Comparison of ENCODE assay signal across 8 cellular contexts in genomic region chr1:183023146-183023600, GRCh38. TPM values are rescaled to one million over a fixed set of nuclear protein-coding genes. Genes with fewer than 3 reads are reported as not detected.
DNase-seq lines count a peak whose midpoint lies in the region; ATAC-seq and TF ChIP-seq lines count a peak whose summit lies in the region.

LAMC1 (plus strand) TSS chr1:183023420; CDS start chr1:183023717, 297 bp downstream.

- no peaks in the 10 kb centered on the region for H3K36me3 ChIP-seq in esophagus (ENCODE audit: control insufficient read depth in 2 of 2, insufficient read depth in 2 of 2, low read length in 1 of 2)
- H3K36me3 ChIP-seq in tibial artery, result no peaks in the 10 kb centered on the region

- H3K4me1 ChIP-seq in esophagus (ENCODE audit: control insufficient read depth in 2 of 2, insufficient read depth in 2 of 2, low read length in 1 of 2) (no peaks in the 10 kb centered on the region), mononuclear cell (ENCODE audit: insufficient read depth, low read length) (peaks cover 16% of the 10 kb centered on the region), tibial artery (peaks cover 0 to 45% (median 25%) of the 10 kb centered on the region in 4 donors)

- intact Hi-C loops in tibial artery (cut with DNase I; ENCODE audit: low total_unique reads), result loop anchor here (5.0 to 10.0 kb wide), 2 partner anchors 54 to 202 kb away; no protein-coding TSS in a partner anchor

- peak within 1 kb of the TSS; percentile 99 to 100 for H3K27ac ChIP-seq in esophagus (ENCODE audit: low read depth in 2 of 2, low read length in 1 of 2)
- peak within 1 kb of the TSS; percentile 97 to 99 for H3K27ac ChIP-seq in tibial artery

- TF ChIP-seq POLR2A in GM18505 (IDR thresholded peaks at IDR 0.05; ENCODE audit: borderline replicate concordance, extremely low read depth, insufficient read depth, insufficient read length), result peak; percentile 13

- peak within 1 kb of the TSS; percentile 75 to 89 for H3K4me3 ChIP-seq in esophagus (ENCODE audit: low read depth in 1 of 2, low read length in 2 of 2)
- peak within 1 kb of the TSS; percentile 46 for H3K4me3 ChIP-seq in mononuclear cell (ENCODE audit: low read length)
- H3K4me3 ChIP-seq in tibial artery, result peak within 1 kb of the TSS; percentile 77 to 86

- WGBS in esophagus, 2 donors, result 0 to 1% methylated on average over 21 to 55 of the region's 65 CpGs

- H3K9me3 ChIP-seq in esophagus (ENCODE audit: control insufficient read depth in 2 of 2, insufficient read depth in 1 of 2, low read depth in 1 of 2, low read length in 1 of 2) (no peaks in the 10 kb centered on the region), mononuclear cell (ENCODE audit: low read depth, low read length) (no peaks in the 10 kb centered on the region), tibial artery (no peaks in the 10 kb centered on the region)

- no peaks in the 10 kb centered on the region for H3K27me3 ChIP-seq in esophagus (ENCODE audit: control insufficient read depth in 1 of 2, insufficient read depth in 2 of 2, low read length in 2 of 2)
- peaks cover 57% of the 10 kb centered on the region for H3K27me3 ChIP-seq in mononuclear cell (ENCODE audit: insufficient read depth, low read length)
- no peaks in the 10 kb centered on the region for H3K27me3 ChIP-seq in tibial artery

- DNase-seq in AG20443 (ENCODE audit: low spot score) (peak; percentile 93), NCI-H1930 (lab: John Stamatoyannopoulos, UW) (peak; percentile 80 to 84), tibial artery (peak; percentile 71 to 84)
- peak; percentile 58 for DNase-seq in activated CD8-positive, alpha-beta memory T cell treated with anti-CD3 and anti-CD28 coated beads for 24 hours

- TF ChIP-seq CTCF in tibial artery (IDR thresholded peaks at IDR 0.05), result peak in 1 of 2 experiments; percentile 5

- ATAC-seq in GM18505 (IDR thresholded peaks at IDR 0.05; ENCODE audit: unreplicated experiment) (peak; percentile 30), HG02885 (IDR thresholded peaks at IDR 0.05; ENCODE audit: poor library complexity, unreplicated experiment) (peak; percentile 38)

RNA-seq across cellular contexts. Expression of gene LAMC1, which starts in this region (rescaled TPM):
- polyA plus RNA-seq in esophagus, result 10 to 100 TPM in 1 of 2 donors, 1 to 10 TPM in 1; 7.0 to 17.6 TPM
- 2.6 TPM for total RNA-seq in mononuclear cell

Comparison
In these comparisons a context has a peak if more than half of its experiments do, and no peak if none do; other contexts are left out.
1. Peak in every context shown above with its lines: DNase-seq, ATAC-seq, H3K4me3 ChIP-seq and H3K27ac ChIP-seq.